ENCODE assay signal across 20 cellular contexts in the genomic region with DNA sequence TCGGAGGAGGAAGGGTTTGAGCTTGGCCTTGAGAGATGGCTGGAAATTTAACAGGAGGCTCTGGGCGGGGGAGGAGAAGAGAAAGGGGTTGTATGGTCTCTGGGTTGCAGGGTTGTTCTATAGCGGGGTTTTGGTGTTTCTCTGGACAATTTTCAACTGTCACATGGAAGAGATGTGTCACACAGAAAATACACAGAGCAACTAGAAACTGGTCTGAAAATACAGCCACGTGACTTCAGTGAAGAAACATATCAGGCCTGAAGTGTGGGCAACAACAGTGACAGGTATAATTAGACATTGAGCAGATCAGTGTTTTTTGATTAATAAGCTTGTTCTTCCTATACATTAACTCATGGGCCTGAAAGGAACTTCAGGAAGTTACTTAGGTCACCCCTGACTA.
DNase-seq lines count a peak whose midpoint lies in the region; ATAC-seq, FAIRE-seq and TF ChIP-seq lines count a peak whose summit lies in the region.
"Had no signal": no experiment of that assay in that cellular context is flagged by ENCODE, and none has a peak within 500 bp of the region (broad histone marks: within the 10 kb centered on the region; RNA-seq: fewer than 3 reads in every experiment).

No MANE protein-coding gene starts in this region.

- H3K9ac ChIP-seq in GM12878 (ENCODE audit: control insufficient read depth, insufficient read depth, low read length) (no peak overlapping the region), smooth muscle cell (ENCODE audit: low read depth) (no peak overlapping the region)

- no peaks in the 10 kb centered on the region for H3F3A ChIP-seq in GM23338 (replicated peaks; ENCODE audit: low read depth)
- peaks cover 17% of the 10 kb centered on the region for H3F3A ChIP-seq in smooth muscle cell (ENCODE audit: low read depth)

- TF ChIP-seq POLR2A in GM12878 (IDR thresholded peaks at IDR 0.05; ENCODE audit: low read depth, low read length), result no peak

- no peak for ATAC-seq in GM23338
- peak; percentile 77 for ATAC-seq in GM12878
- no peak for ATAC-seq in activated CD8-positive, alpha-beta T cell treated with anti-CD3 and anti-CD28 coated beads for 36 hours
- ATAC-seq in HG03565 (IDR thresholded peaks at IDR 0.05; ENCODE audit: unreplicated experiment), result no peak
- ATAC-seq: HepG2 had no signal

- no peaks in the 10 kb centered on the region for H3K9me3 Mint-ChIP-seq in activated CD4-positive, alpha-beta T cell treated with anti-CD3 and anti-CD28 coated beads, Interleukin-2, amount 10 ng/mL, durations not matched to agents 24 days and 14 days
- H3K9me3 Mint-ChIP-seq in GM23338, result no peaks in the 10 kb centered on the region
- no peaks in the 10 kb centered on the region for H3K9me3 Mint-ChIP-seq in activated CD8-positive, alpha-beta T cell treated with anti-CD3 and anti-CD28 coated beads for 36 hours

- H3K36me3 ChIP-seq in GM23338 (ENCODE audit: insufficient read depth) (no peaks in the 10 kb centered on the region), GM12878 (ENCODE audit: control insufficient read depth in 2 of 2, insufficient read depth in 2 of 2, low read length in 1 of 2) (no peaks in the 10 kb centered on the region), smooth muscle cell (ENCODE audit: low read depth) (no peaks in the 10 kb centered on the region)

- SMC1A ChIA-PET in GM12878 (lab: Charles Lee; ENCODE audit: uncharacterized antibody, unreplicated experiment), result interaction anchor here (0.8 to 1.2 kb wide), 2 partner anchors 25 to 26 kb away, joined by 3 read pairs; no protein-coding TSS in a partner anchor

- H2AFZ ChIP-seq in GM23338 (peak overlapping the region; percentile 44; the same call in 1 of the 2 replicates), GM12878 (ENCODE audit: control insufficient read depth, low read depth, low read length) (no peak overlapping the region), smooth muscle cell (ENCODE audit: low read depth) (peak overlapping the region; percentile 78)

- H3K9me3 ChIP-seq in GM12878 (replicated peaks; ENCODE audit: control insufficient read depth, insufficient read depth, low read length) (no peaks in the 10 kb centered on the region), smooth muscle cell (replicated peaks; ENCODE audit: low read depth) (no peaks in the 10 kb centered on the region)

- H3K4me3 Mint-ChIP-seq in activated CD4-positive, alpha-beta T cell treated with anti-CD3 and anti-CD28 coated beads, Interleukin-2, amount 10 ng/mL, durations not matched to agents 24 days and 14 days, result no peak overlapping the region
- H3K4me3 Mint-ChIP-seq in GM23338, result no peak overlapping the region
- no peak overlapping the region for H3K4me3 Mint-ChIP-seq in activated CD8-positive, alpha-beta T cell treated with anti-CD3 and anti-CD28 coated beads for 36 hours
- H3K4me3 Mint-ChIP-seq: CD14-positive monocyte had no signal

- no peak overlapping the region for H3K27ac ChIP-seq in GM23338 (ENCODE audit: low read depth)
- no peak overlapping the region for H3K27ac ChIP-seq in GM12878 (ENCODE audit: control insufficient read depth, insufficient read depth)
- H3K27ac ChIP-seq in smooth muscle cell (ENCODE audit: low read depth), result peak overlapping the region; percentile 43

- TF ChIP-seq RAD21 in GM12878 (IDR thresholded peaks at IDR 0.05; ENCODE audit: insufficient read depth, low read depth, low read length), result no peak

- DNase-seq in activated CD4-positive, alpha-beta T cell treated with anti-CD3 and anti-CD28 coated beads, Interleukin-2, amount 10 ng/mL, durations not matched to agents 24 days and 14 days, result no peak
- no peak for DNase-seq in activated CD4-positive, alpha-beta T cell treated with anti-CD3 and anti-CD28 coated beads for 1 hour
- DNase-seq in GM23338 (ENCODE audit: low spot score), result no peak
- DNase-seq in GM12878 (ENCODE audit: low read depth, low spot score), result no peak
- no peak for DNase-seq in smooth muscle cell (lab: John Stamatoyannopoulos, UW; ENCODE audit: unreplicated experiment)
- DNase-seq in activated CD8-positive, alpha-beta T cell treated with anti-CD3 and anti-CD28 coated beads for 36 hours, result no peak
- DNase-seq in dermis blood vessel endothelial cell, result no peak
- DNase-seq: DMS53, Karpas-422, NCI-H1417, NCI-H1930, NCI-H2171, NCI-H446 treated with DMSO at 0.1 percent for 48 hours, NCI-H748 treated with DMSO at 0.1 percent for 48 hours, SHP77 had no signal

- CTCF ChIA-PET in GM12878 (lab: Yijun Ruan, JAX), result interaction anchor here (0.7 to 2.6 kb wide), 3 partner anchors 13 to 62 kb away, joined by 3 to 10 read pairs (median 5); no protein-coding TSS in a partner anchor
- CTCF ChIA-PET in activated CD8-positive, alpha-beta T cell treated with anti-CD3 and anti-CD28 coated beads for 36 hours (lab: Charles Lee), result no interaction called here

- TF ChIP-seq EP300 in GM12878 (IDR thresholded peaks at IDR 0.05; ENCODE audit: borderline replicate concordance in 1 of 2, control insufficient read depth in 1 of 2, low read depth in 2 of 2, low read length in 2 of 2), result no peak

- peaks cover 3% of the 10 kb centered on the region; the same call in 1 of the 2 replicates for H3K9me2 ChIP-seq in GM23338 (ENCODE audit: insufficient read depth)

- no TSS peak for BruUV-seq in GM12878 (replicated peaks; lab: Mats Ljungman, UMichigan)

- no peaks in the 10 kb centered on the region for H3K27me3 ChIP-seq in GM23338 (ENCODE audit: insufficient read depth)
- no peaks in the 10 kb centered on the region for H3K27me3 ChIP-seq in GM12878 (replicated peaks in 1 of 2; ENCODE audit: control insufficient read depth in 2 of 2, insufficient read depth in 2 of 2, low read length in 1 of 2)
- no peaks in the 10 kb centered on the region for H3K27me3 ChIP-seq in smooth muscle cell (ENCODE audit: low read depth)

- no peaks in the 10 kb centered on the region for H3K79me2 ChIP-seq in GM23338 (replicated peaks; ENCODE audit: insufficient read depth)
- no peaks in the 10 kb centered on the region for H3K79me2 ChIP-seq in GM12878 (ENCODE audit: control insufficient read depth, insufficient read depth, low read length)
- no peaks in the 10 kb centered on the region for H3K79me2 ChIP-seq in smooth muscle cell (ENCODE audit: low read depth)

- POLR2A ChIA-PET in GM12878 (lab: Charles Lee), result interaction anchor here (0.5 kb wide), 1 partner anchor 428 kb away, joined by 5 read pairs; no protein-coding TSS in a partner anchor
- POLR2A ChIA-PET in activated CD8-positive, alpha-beta T cell treated with anti-CD3 and anti-CD28 coated beads for 36 hours (lab: Charles Lee), result no interaction called here

- WGBS in GM12878 (ENCODE audit: insufficient coverage, insufficient replicate concordance, low lambda C conversion rate, missing lambda C conversion rate), result 35% methylated on average over 4 of the region's 4 CpGs
- 23% methylated on average over 4 of the region's 4 CpGs for WGBS in smooth muscle cell (ENCODE audit: low lambda C conversion rate)

- intact Hi-C loops in activated CD4-positive, alpha-beta T cell treated with anti-CD3 and anti-CD28 coated beads, Interleukin-2, amount 10 ng/mL, durations not matched to agents 24 days and 14 days (cut with micrococcal nuclease), result loop anchor here (5.0 kb wide), 1 partner anchor 38 kb away; no protein-coding TSS in a partner anchor
- intact Hi-C loops in GM12878 (cut with micrococcal nuclease; ENCODE audit: unreplicated experiment), result no loop called here
- intact Hi-C loops in activated CD8-positive, alpha-beta T cell treated with anti-CD3 and anti-CD28 coated beads for 36 hours (cut with micrococcal nuclease), result no loop called here

- H3K27ac Mint-ChIP-seq in activated CD4-positive, alpha-beta T cell treated with anti-CD3 and anti-CD28 coated beads, Interleukin-2, amount 10 ng/mL, durations not matched to agents 24 days and 14 days, result peak overlapping the region; percentile 42
- H3K27ac Mint-ChIP-seq in GM23338, result no peak overlapping the region
- H3K27ac Mint-ChIP-seq in activated CD8-positive, alpha-beta T cell treated with anti-CD3 and anti-CD28 coated beads for 36 hours, result no peak overlapping the region
- H3K27ac Mint-ChIP-seq: CD14-positive monocyte had no signal

- H4K20me1 ChIP-seq in GM23338 (replicated peaks; ENCODE audit: insufficient read depth) (no peaks in the 10 kb centered on the region), GM12878 (ENCODE audit: control insufficient read depth, insufficient read depth) (no peaks in the 10 kb centered on the region), smooth muscle cell (ENCODE audit: low read depth) (no peaks in the 10 kb centered on the region)

- no peaks in the 10 kb centered on the region for H3K27me3 Mint-ChIP-seq in activated CD4-positive, alpha-beta T cell treated with anti-CD3 and anti-CD28 coated beads, Interleukin-2, amount 10 ng/mL, durations not matched to agents 24 days and 14 days
- peaks cover 2% of the 10 kb centered on the region for H3K27me3 Mint-ChIP-seq in GM23338 (ENCODE audit: insufficient read depth, low read depth, poor library complexity)
- H3K27me3 Mint-ChIP-seq in activated CD8-positive, alpha-beta T cell treated with anti-CD3 and anti-CD28 coated beads for 36 hours, result peaks cover 22% of the 10 kb centered on the region

- in situ Hi-C loops in GM12878 (cut with MboI), result no loop called here

- RAD21 ChIA-PET in GM12878 (lab: Charles Lee; ENCODE audit: unreplicated experiment), result interaction anchor here (1.3 kb wide), 1 partner anchor 16 kb away, joined by 3 read pairs; no protein-coding TSS in a partner anchor

- H3K36me3 Mint-ChIP-seq in activated CD4-positive, alpha-beta T cell treated with anti-CD3 and anti-CD28 coated beads, Interleukin-2, amount 10 ng/mL, durations not matched to agents 24 days and 14 days (ENCODE audit: low read depth), result no peaks in the 10 kb centered on the region
- H3K36me3 Mint-ChIP-seq in GM23338 (ENCODE audit: low read depth), result no peaks in the 10 kb centered on the region
- H3K36me3 Mint-ChIP-seq in activated CD8-positive, alpha-beta T cell treated with anti-CD3 and anti-CD28 coated beads for 36 hours (ENCODE audit: low read depth), result no peaks in the 10 kb centered on the region
- H3K36me3 Mint-ChIP-seq: CD14-positive monocyte had no signal

- H3K4me1 ChIP-seq in GM23338 (ENCODE audit: insufficient read depth) (no peaks in the 10 kb centered on the region), GM12878 (ENCODE audit: control insufficient read depth, insufficient read depth, low read length) (peaks cover 3% of the 10 kb centered on the region; the same call in 1 of the 2 replicates), smooth muscle cell (ENCODE audit: low read depth) (no peaks in the 10 kb centered on the region)

- H3K4me3 ChIP-seq in GM23338, result no peak overlapping the region
- H3K4me3 ChIP-seq in GM12878, result no peak overlapping the region
- H3K4me3 ChIP-seq in smooth muscle cell, result no peak overlapping the region

- no peak overlapping the region for H3K4me2 ChIP-seq in GM23338
- H3K4me2 ChIP-seq in GM12878 (ENCODE audit: control insufficient read depth, insufficient read depth), result no peak overlapping the region; the same call in 1 of the 2 replicates
- peak overlapping the region; percentile 52 for H3K4me2 ChIP-seq in smooth muscle cell

- peaks cover 2% of the 10 kb centered on the region for H3K4me1 Mint-ChIP-seq in activated CD4-positive, alpha-beta T cell treated with anti-CD3 and anti-CD28 coated beads, Interleukin-2, amount 10 ng/mL, durations not matched to agents 24 days and 14 days
- peaks cover 5% of the 10 kb centered on the region for H3K4me1 Mint-ChIP-seq in GM23338
- H3K4me1 Mint-ChIP-seq in activated CD8-positive, alpha-beta T cell treated with anti-CD3 and anti-CD28 coated beads for 36 hours (ENCODE audit: low read depth), result peaks cover 4% of the 10 kb centered on the region

- TF ChIP-seq CTCF in GM23338 (conservative IDR thresholded peaks at IDR 0.05; ENCODE audit: low read depth in 2 of 2), result no peak
- no peak for TF ChIP-seq CTCF in GM12878 (IDR thresholded peaks at IDR 0.05 in 2 of 3, conservative IDR thresholded peaks at IDR 0.05 in 1 of 3; ENCODE audit: control insufficient read depth in 2 of 3, extremely low read depth in 1 of 3, insufficient read depth in 1 of 3, low read depth in 3 of 3, low read length in 3 of 3)
- no peak for TF ChIP-seq CTCF in smooth muscle cell (IDR thresholded peaks at IDR 0.05; ENCODE audit: borderline replicate concordance, insufficient read depth, poor library complexity, severe bottlenecking)
- TF ChIP-seq CTCF in activated CD8-positive, alpha-beta T cell treated with anti-CD3 and anti-CD28 coated beads for 36 hours (IDR thresholded peaks at IDR 0.05), result no peak

- no peak for FAIRE-seq in GM12878 (lab: Jason Lieb, UNC)
- FAIRE-seq: GM19239, H1, HepG2 had no signal
